Comparison of ENCODE assay signal across 2 cellular contexts in genomic region chr11:43681543-43681942, GRCh38.
A peak's percentile ranks its signal among the peaks of the same experiment; 100 is the strongest.
TF ChIP-seq lines count a peak whose summit lies in the region.

No MANE protein-coding gene starts in this region.

TF ChIP-seq in A549, 52 proteins besides CTCF, POLR2A, EP300 and RAD21 (continued from another document):
- TF ChIP-seq TFCP2L1 (CRISPR knock-in tag; IDR thresholded peaks at IDR 0.05) (no peak), HES2 (IDR thresholded peaks at IDR 0.05) (no peak), RFX5 (IDR thresholded peaks at IDR 0.05) (no peak), RARB (CRISPR knock-in tag; IDR thresholded peaks at IDR 0.05) (no peak), BHLHE40 (IDR thresholded peaks at IDR 0.05; ENCODE audit: low read depth, low read length) (no peak), HEYL (CRISPR knock-in tag; IDR thresholded peaks at IDR 0.05) (no peak), HOXB13 (CRISPR knock-in tag; IDR thresholded peaks at IDR 0.05; ENCODE audit: low read depth) (no peak), MYC (IDR thresholded peaks at IDR 0.05; ENCODE audit: borderline replicate concordance, low read length) (0 out of 2 replicates have a peak, but pooled peaks have one; percentile 19)
TF ChIP-seq in A549: peak in this region for 2.

TF ChIP-seq in SK-N-SH, 30 proteins besides CTCF, POLR2A, EP300 and RAD21 (continued from another document):
- TF ChIP-seq, protein P1, sequence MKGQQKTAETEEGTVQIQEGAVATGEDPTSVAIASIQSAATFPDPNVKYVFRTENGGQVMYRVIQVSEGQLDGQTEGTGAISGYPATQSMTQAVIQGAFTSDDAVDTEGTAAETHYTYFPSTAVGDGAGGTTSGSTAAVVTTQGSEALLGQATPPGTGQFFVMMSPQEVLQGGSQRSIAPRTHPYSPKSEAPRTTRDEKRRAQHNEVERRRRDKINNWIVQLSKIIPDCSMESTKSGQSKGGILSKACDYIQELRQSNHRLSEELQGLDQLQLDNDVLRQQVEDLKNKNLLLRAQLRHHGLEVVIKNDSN (IDR thresholded peaks at IDR 0.05; ENCODE audit: borderline replicate concordance, low read depth) = no peak
- TF ChIP-seq, protein P2, sequence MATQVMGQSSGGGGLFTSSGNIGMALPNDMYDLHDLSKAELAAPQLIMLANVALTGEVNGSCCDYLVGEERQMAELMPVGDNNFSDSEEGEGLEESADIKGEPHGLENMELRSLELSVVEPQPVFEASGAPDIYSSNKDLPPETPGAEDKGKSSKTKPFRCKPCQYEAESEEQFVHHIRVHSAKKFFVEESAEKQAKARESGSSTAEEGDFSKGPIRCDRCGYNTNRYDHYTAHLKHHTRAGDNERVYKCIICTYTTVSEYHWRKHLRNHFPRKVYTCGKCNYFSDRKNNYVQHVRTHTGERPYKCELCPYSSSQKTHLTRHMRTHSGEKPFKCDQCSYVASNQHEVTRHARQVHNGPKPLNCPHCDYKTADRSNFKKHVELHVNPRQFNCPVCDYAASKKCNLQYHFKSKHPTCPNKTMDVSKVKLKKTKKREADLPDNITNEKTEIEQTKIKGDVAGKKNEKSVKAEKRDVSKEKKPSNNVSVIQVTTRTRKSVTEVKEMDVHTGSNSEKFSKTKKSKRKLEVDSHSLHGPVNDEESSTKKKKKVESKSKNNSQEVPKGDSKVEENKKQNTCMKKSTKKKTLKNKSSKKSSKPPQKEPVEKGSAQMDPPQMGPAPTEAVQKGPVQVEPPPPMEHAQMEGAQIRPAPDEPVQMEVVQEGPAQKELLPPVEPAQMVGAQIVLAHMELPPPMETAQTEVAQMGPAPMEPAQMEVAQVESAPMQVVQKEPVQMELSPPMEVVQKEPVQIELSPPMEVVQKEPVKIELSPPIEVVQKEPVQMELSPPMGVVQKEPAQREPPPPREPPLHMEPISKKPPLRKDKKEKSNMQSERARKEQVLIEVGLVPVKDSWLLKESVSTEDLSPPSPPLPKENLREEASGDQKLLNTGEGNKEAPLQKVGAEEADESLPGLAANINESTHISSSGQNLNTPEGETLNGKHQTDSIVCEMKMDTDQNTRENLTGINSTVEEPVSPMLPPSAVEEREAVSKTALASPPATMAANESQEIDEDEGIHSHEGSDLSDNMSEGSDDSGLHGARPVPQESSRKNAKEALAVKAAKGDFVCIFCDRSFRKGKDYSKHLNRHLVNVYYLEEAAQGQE (IDR thresholded peaks at IDR 0.05; ENCODE audit: low read depth, low read length) = no peak
- TF ChIP-seq, protein P3, sequence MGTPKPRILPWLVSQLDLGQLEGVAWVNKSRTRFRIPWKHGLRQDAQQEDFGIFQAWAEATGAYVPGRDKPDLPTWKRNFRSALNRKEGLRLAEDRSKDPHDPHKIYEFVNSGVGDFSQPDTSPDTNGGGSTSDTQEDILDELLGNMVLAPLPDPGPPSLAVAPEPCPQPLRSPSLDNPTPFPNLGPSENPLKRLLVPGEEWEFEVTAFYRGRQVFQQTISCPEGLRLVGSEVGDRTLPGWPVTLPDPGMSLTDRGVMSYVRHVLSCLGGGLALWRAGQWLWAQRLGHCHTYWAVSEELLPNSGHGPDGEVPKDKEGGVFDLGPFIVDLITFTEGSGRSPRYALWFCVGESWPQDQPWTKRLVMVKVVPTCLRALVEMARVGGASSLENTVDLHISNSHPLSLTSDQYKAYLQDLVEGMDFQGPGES (IDR thresholded peaks at IDR 0.05; ENCODE audit: low read depth, low read length) = no peak
- TF ChIP-seq FOSL2 (IDR thresholded peaks at IDR 0.05; ENCODE audit: borderline replicate concordance, low read depth) = no peak
- no peak for TF ChIP-seq TAF1 (IDR thresholded peaks at IDR 0.05; ENCODE audit: borderline replicate concordance, low read depth, low read length)
- no peak for TF ChIP-seq RFX5 (IDR thresholded peaks at IDR 0.05; ENCODE audit: low read length)
- TF ChIP-seq POLR2AphosphoS5 (IDR thresholded peaks at IDR 0.05; ENCODE audit: low read depth, low read length) = no peak
- TF ChIP-seq, protein P4, sequence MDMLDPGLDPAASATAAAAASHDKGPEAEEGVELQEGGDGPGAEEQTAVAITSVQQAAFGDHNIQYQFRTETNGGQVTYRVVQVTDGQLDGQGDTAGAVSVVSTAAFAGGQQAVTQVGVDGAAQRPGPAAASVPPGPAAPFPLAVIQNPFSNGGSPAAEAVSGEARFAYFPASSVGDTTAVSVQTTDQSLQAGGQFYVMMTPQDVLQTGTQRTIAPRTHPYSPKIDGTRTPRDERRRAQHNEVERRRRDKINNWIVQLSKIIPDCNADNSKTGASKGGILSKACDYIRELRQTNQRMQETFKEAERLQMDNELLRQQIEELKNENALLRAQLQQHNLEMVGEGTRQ (IDR thresholded peaks at IDR 0.05; ENCODE audit: borderline replicate concordance, low read depth, low read length) = no peak
- TF ChIP-seq MAX (IDR thresholded peaks at IDR 0.05; ENCODE audit: low read depth) = no peak
- no peak for TF ChIP-seq RCOR1 (IDR thresholded peaks at IDR 0.05; ENCODE audit: low read length)
- no peak for TF ChIP-seq GATA2 (CRISPR knock-in tag; IDR thresholded peaks at IDR 0.05)
- TF ChIP-seq GABPA (IDR thresholded peaks at IDR 0.05; ENCODE audit: low read depth) = no peak
- TF ChIP-seq EZH2phosphoT487 (IDR thresholded peaks at IDR 0.05; ENCODE audit: borderline replicate concordance, low read depth) = no peak
- no peak for TF ChIP-seq JUND (IDR thresholded peaks at IDR 0.05)
- TF ChIP-seq TCF12 (IDR thresholded peaks at IDR 0.05) = no peak
TF ChIP-seq in SK-N-SH: peak in this region for 0.
